In genomic region chr12:6996040-6996441, GRCh38 we compare ENCODE assay signal across 10 cellular contexts. TPM values are rescaled to one million over a fixed set of nuclear protein-coding genes. Genes with fewer than 3 reads are reported as not detected.
DNase-seq lines count a peak whose midpoint lies in the region; TF ChIP-seq lines count a peak whose summit lies in the region.
"Had no signal": no experiment of that assay in that cellular context is flagged by ENCODE, and none has a peak within 500 bp of the region (broad histone marks: within the 10 kb centered on the region; RNA-seq: fewer than 3 reads in every experiment).

No MANE protein-coding gene starts in this region.

- H3K27me3 ChIP-seq in H9 (ENCODE audit: insufficient read depth, low read length), result no peaks in the 10 kb centered on the region

- no peak overlapping the region for H3K27ac ChIP-seq in H9 (ENCODE audit: insufficient read length, low read depth, low read length)

- H3K23ac ChIP-seq in H9 (ENCODE audit: insufficient read length, low read depth, low read length), result no peak overlapping the region

- H3K14ac ChIP-seq in H9 (ENCODE audit: insufficient read depth, low read length), result no peak overlapping the region

- no peak overlapping the region for H3K9ac ChIP-seq in H9 (ENCODE audit: extremely low read depth, insufficient read length, low read length)

- H3K79me1 ChIP-seq in H9 (ENCODE audit: insufficient read depth, low read depth, low read length, poor library complexity, severe bottlenecking), result no peaks in the 10 kb centered on the region

- no peak overlapping the region for H2BK20ac ChIP-seq in H9 (ENCODE audit: low read depth, low read length, poor library complexity, severe bottlenecking)

- no peaks in the 10 kb centered on the region for H3K79me2 ChIP-seq in H9 (ENCODE audit: insufficient read depth, low read length)

- no peak overlapping the region for H2BK5ac ChIP-seq in H9 (ENCODE audit: insufficient read length, low read length)

- H3K4ac ChIP-seq in H9 (ENCODE audit: low read depth, low read length), result no peak overlapping the region

- no peak overlapping the region for H3T11ph ChIP-seq in H9 (ENCODE audit: low read length)

- no peak overlapping the region for H3K56ac ChIP-seq in H9 (ENCODE audit: insufficient read length, low read depth, low read length)

- no peak overlapping the region for H2AK5ac ChIP-seq in H9 (ENCODE audit: insufficient read length, low read length)

- no peak overlapping the region for H3K4me2 ChIP-seq in H9 (ENCODE audit: insufficient read depth, insufficient read length, low read length)

- peak; percentile 22 for DNase-seq in Daoy (ENCODE audit: low read depth)
- peak; percentile 65 for DNase-seq in SW480 (ENCODE audit: low spot score)
- peak; percentile 71 for DNase-seq in iris pigment epithelial cell (ENCODE audit: low read depth)
- no peak for DNase-seq in putamen (ENCODE audit: low spot score)
- no peak for DNase-seq in H9
- DNase-seq in DMS153 treated with DMSO at 0.1 percent for 48 hours (lab: John Stamatoyannopoulos, UW; ENCODE audit: unreplicated experiment), result no peak
- DNase-seq: activated naive CD4-positive, alpha-beta T cell treated with Interleukin-2 at 50 U/mL for 16 hours; NCI-H446 had no signal

- H3K9me3 Mint-ChIP-seq in H9, result no peaks in the 10 kb centered on the region
- H3K9me3 Mint-ChIP-seq: neural crest cell; T-helper 2 cell treated with Interferon-gamma antibody and Interleukin-4, amounts not matched to agents 5 μg/mL and 100 μg/mL, for 36 hours had no signal

- H2BK120ac ChIP-seq in H9 (ENCODE audit: low read depth, low read length, poor library complexity, severe bottlenecking), result no peak overlapping the region

- no peaks in the 10 kb centered on the region for H3K4me1 Mint-ChIP-seq in H9

- H4K91ac ChIP-seq in H9 (ENCODE audit: insufficient read length, low read depth, low read length), result no peak overlapping the region

- no peaks in the 10 kb centered on the region for H3K9me3 ChIP-seq in H9 (ENCODE audit: control insufficient read depth, low read depth, low read length)

- H4K20me1 ChIP-seq in H9 (ENCODE audit: control insufficient read depth, insufficient read depth, insufficient read length), result no peaks in the 10 kb centered on the region

- no peak overlapping the region for H3K18ac ChIP-seq in H9 (ENCODE audit: insufficient read length, low read depth, low read length)

- H3K4me3 Mint-ChIP-seq in H9, result no peak overlapping the region
- H3K4me3 Mint-ChIP-seq: neural crest cell; T-helper 2 cell treated with Interferon-gamma antibody and Interleukin-4, amounts not matched to agents 5 μg/mL and 100 μg/mL, for 36 hours had no signal

- no peak overlapping the region for H4K8ac ChIP-seq in H9 (replicated peaks; ENCODE audit: insufficient read length, low read depth, low read length)

- H3K4me1 ChIP-seq in H9 (ENCODE audit: insufficient read depth, low read length), result no peaks in the 10 kb centered on the region

- H2AFZ ChIP-seq in H9 (ENCODE audit: low read length), result no peak overlapping the region

- peaks cover 4 to 35% (median 9%) of the 10 kb centered on the region in 3 experiments; a peak in 5 of 7 replicates for H3K36me3 Mint-ChIP-seq in H9 (ENCODE audit: insufficient read depth in 1 of 3, low read depth in 3 of 3)

- no peak overlapping the region for H4K5ac ChIP-seq in H9 (ENCODE audit: insufficient read length, low read depth, low read length)

- no peaks in the 10 kb centered on the region for H3K27me3 Mint-ChIP-seq in H9 (ENCODE audit: low read depth)

- no peaks in the 10 kb centered on the region for H3K23me2 ChIP-seq in H9 (ENCODE audit: insufficient read length, low read depth, low read length, poor library complexity, severe bottlenecking)

- H2BK15ac ChIP-seq in H9 (ENCODE audit: low read depth, low read length), result no peak overlapping the region

- TF ChIP-seq CTCF in H9 (conservative IDR thresholded peaks at IDR 0.05), result no peak

- no CpG with 5 or more reads among the region's 2 CpGs for WGBS in H9 (ENCODE audit: extremely low coverage, insufficient read length, low lambda C conversion rate)

- no peak overlapping the region for H2BK12ac ChIP-seq in H9 (ENCODE audit: insufficient read length, low read depth, low read length)

- H3K27ac Mint-ChIP-seq in H9, result no peak overlapping the region

RNA-seq across cellular contexts. Expression of gene LPCAT3, which starts 22.2 kb away (rescaled TPM):
- 9.7 and 13.7 TPM in 2 replicates for total RNA-seq in Daoy (2014; rRNA removed; shearing (Covaris generic))
- total RNA-seq in H9 (2021), result 45.0 and 47.7 TPM in 2 replicates

RNA-seq across cellular contexts. Expression of gene EMG1, which starts 25.3 kb away (rescaled TPM):
- 133 and 151 TPM in 2 replicates for total RNA-seq in Daoy (2014; rRNA removed; shearing (Covaris generic))
- total RNA-seq in H9 (2021), result 62.7 and 67.4 TPM in 2 replicates

RNA-seq across cellular contexts. Expression of gene PHB2, which starts 25.6 kb away (rescaled TPM):
- 423 and 482 TPM in 2 replicates for total RNA-seq in Daoy (2014; rRNA removed; shearing (Covaris generic))
- 370 and 383 TPM in 2 replicates for total RNA-seq in H9 (2021)

RNA-seq across cellular contexts. Expression of gene PTPN6, which starts 44.9 kb away (rescaled TPM):
- not detected in 2 replicates for total RNA-seq in Daoy (2014; rRNA removed; shearing (Covaris generic))
- total RNA-seq in H9 (2021), result 18.2 and 19.8 TPM in 2 replicates

RNA-seq across cellular contexts. Expression of gene C12orf57, which starts 52.2 kb away (rescaled TPM):
- total RNA-seq in Daoy (2014; rRNA removed; shearing (Covaris generic)), result 216 and 272 TPM in 2 replicates
- total RNA-seq in H9 (2021), result 195 TPM in 2 replicates

Comparison
In these comparisons a context has a peak if more than half of its experiments do, and no peak if none do; other contexts are left out.
1. DNase-seq: peak in Daoy (single experiment), SW480 (single experiment) and iris pigment epithelial cell (single experiment); none in putamen (single experiment), H9 (single experiment) and DMS153 treated with DMSO at 0.1 percent for 48 hours (single experiment).